8 cellular contexts compared by ENCODE assay signal in the genomic region with DNA sequence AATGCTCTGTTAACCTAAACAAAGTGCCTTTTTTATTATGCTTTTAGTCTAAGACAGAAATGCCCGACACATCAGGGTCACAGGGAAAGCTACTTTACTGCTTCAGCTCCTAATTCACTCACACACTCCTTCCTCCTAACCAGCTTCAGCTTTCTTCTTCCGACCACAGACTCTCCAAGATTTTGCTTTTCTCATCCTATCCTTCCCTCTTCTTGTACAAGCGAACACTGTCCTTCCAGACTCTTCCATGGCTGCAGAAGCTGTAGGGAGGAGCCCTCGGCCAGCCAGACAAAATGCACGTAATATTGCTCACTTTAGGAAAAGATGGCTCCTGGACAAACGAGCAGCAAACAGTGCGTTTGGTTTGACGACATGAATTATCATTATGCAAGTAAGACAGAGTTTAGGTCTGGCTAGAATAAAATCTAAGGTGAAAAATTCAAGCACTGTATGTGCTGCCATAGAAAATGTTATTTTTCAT. TPM values are rescaled to one million over a fixed set of nuclear protein-coding genes. Genes with fewer than 3 reads are reported as not detected.
A peak's percentile ranks its signal among the peaks of the same experiment; 100 is the strongest.
DNase-seq lines count a peak whose midpoint lies in the region; TF ChIP-seq lines count a peak whose summit lies in the region.

No MANE protein-coding gene starts in this region.

- no peaks in the 10 kb centered on the region for H3K27me3 ChIP-seq in H9 (ENCODE audit: insufficient read depth, low read length)

- no peak overlapping the region for H3K27ac ChIP-seq in H9 (ENCODE audit: insufficient read length, low read depth, low read length)

- H3K27ac Mint-ChIP-seq in H9 (no peak overlapping the region), mesothelial cell of epicardium (no peak overlapping the region)

- H3K9ac ChIP-seq in H9 (ENCODE audit: extremely low read depth, insufficient read length, low read length) = peak overlapping the region; percentile 20

- H3K14ac ChIP-seq in H9 (ENCODE audit: insufficient read depth, low read length) = no peak overlapping the region

- H2BK120ac ChIP-seq in H9 (ENCODE audit: low read depth, low read length, poor library complexity, severe bottlenecking) = no peak overlapping the region

- no peak overlapping the region; the same call in 1 of the 2 replicates for H3K4ac ChIP-seq in H9 (ENCODE audit: low read depth, low read length)

- no peak overlapping the region for H3K4me3 Mint-ChIP-seq in H9
- H3K4me3 Mint-ChIP-seq in mesothelial cell of epicardium = no peak overlapping the region

- H3T11ph ChIP-seq in H9 (ENCODE audit: low read length) = peak overlapping the region; percentile 83

- H3K9me3 ChIP-seq in H9 (ENCODE audit: control insufficient read depth, low read depth, low read length) = no peaks in the 10 kb centered on the region

- no peak overlapping the region for H4K91ac ChIP-seq in H9 (ENCODE audit: insufficient read length, low read depth, low read length)

- no peak overlapping the region for H2AK5ac ChIP-seq in H9 (ENCODE audit: insufficient read length, low read length)

- WGBS in H9 (ENCODE audit: extremely low coverage, insufficient read length, low lambda C conversion rate) = no CpG with 5 or more reads among the region's 8 CpGs

- H3K79me1 ChIP-seq in H9 (ENCODE audit: insufficient read depth, low read depth, low read length, poor library complexity, severe bottlenecking) = no peaks in the 10 kb centered on the region

- no peak overlapping the region for H2BK12ac ChIP-seq in H9 (ENCODE audit: insufficient read length, low read depth, low read length)

- H3K9me3 Mint-ChIP-seq in H9 = no peaks in the 10 kb centered on the region
- H3K9me3 Mint-ChIP-seq in mesothelial cell of epicardium = no peaks in the 10 kb centered on the region

- peaks cover 3% of the 10 kb centered on the region for H3K4me1 ChIP-seq in H9 (ENCODE audit: insufficient read depth, low read length)

- H3K36me3 Mint-ChIP-seq in H9 (ENCODE audit: insufficient read depth in 1 of 3, low read depth in 3 of 3) (no peaks in the 10 kb centered on the region), mesothelial cell of epicardium (no peaks in the 10 kb centered on the region)

- no peaks in the 10 kb centered on the region for H4K20me1 ChIP-seq in H9 (ENCODE audit: control insufficient read depth, insufficient read depth, insufficient read length)

- no peak overlapping the region for H2BK20ac ChIP-seq in H9 (ENCODE audit: low read depth, low read length, poor library complexity, severe bottlenecking)

- H3K79me2 ChIP-seq in H9 (ENCODE audit: insufficient read depth, low read length) = no peaks in the 10 kb centered on the region

- H4K5ac ChIP-seq in H9 (ENCODE audit: insufficient read length, low read depth, low read length) = peak overlapping the region; percentile 70

- peak overlapping the region; percentile 100 for H2AFZ ChIP-seq in H9 (ENCODE audit: low read length)

- no peak overlapping the region for H2BK15ac ChIP-seq in H9 (ENCODE audit: low read depth, low read length)

- TF ChIP-seq CTCF in H9 (conservative IDR thresholded peaks at IDR 0.05) = no peak
- TF ChIP-seq CTCF in mesothelial cell of epicardium (IDR thresholded peaks at IDR 0.05; ENCODE audit: unreplicated experiment) = no peak

- no peak overlapping the region for H3K4me2 ChIP-seq in H9 (ENCODE audit: insufficient read depth, insufficient read length, low read length)

- H3K4me1 Mint-ChIP-seq in H9 (peaks cover 25 to 31% of the 10 kb centered on the region in 2 experiments), mesothelial cell of epicardium (peaks cover 43% of the 10 kb centered on the region)

- H3K18ac ChIP-seq in H9 (ENCODE audit: insufficient read length, low read depth, low read length) = peak overlapping the region; percentile 33

- no peak overlapping the region for H3K23ac ChIP-seq in H9 (ENCODE audit: insufficient read length, low read depth, low read length)

- in situ Hi-C loops in ACHN (cut with HindIII; ENCODE audit: low pct_ligation_motif_present, low pct_unique_long_range_greater_than_20kb, low sequenced_read_pairs) = no loop called here

- peaks cover 3% of the 10 kb centered on the region for H3K23me2 ChIP-seq in H9 (ENCODE audit: insufficient read length, low read depth, low read length, poor library complexity, severe bottlenecking)

- no peak overlapping the region for H3K56ac ChIP-seq in H9 (ENCODE audit: insufficient read length, low read depth, low read length)

- H3K27me3 Mint-ChIP-seq in H9 (ENCODE audit: low read depth) (no peaks in the 10 kb centered on the region), mesothelial cell of epicardium (ENCODE audit: low read depth) (no peaks in the 10 kb centered on the region)

- H2BK5ac ChIP-seq in H9 (ENCODE audit: insufficient read length, low read length) = no peak overlapping the region

- no peak overlapping the region for H4K8ac ChIP-seq in H9 (replicated peaks; ENCODE audit: insufficient read length, low read depth, low read length)

- DNase-seq in ACHN = peak; percentile 70
- DNase-seq in H9 = no peak
- DNase-seq in RPMI7951 (ENCODE audit: low read depth) = peak; percentile 58
- DNase-seq in fibroblast of gingiva (ENCODE audit: low read depth) = peak; percentile 29
- peak; percentile 38 for DNase-seq in occipital lobe (lab: John Stamatoyannopoulos, UW)
- DNase-seq in ureter (ENCODE audit: low spot score) = no peak
- no peak for DNase-seq in mesothelial cell of epicardium (ENCODE audit: low spot score in 2 of 2, unreplicated experiment in 2 of 2)
- DNase-seq in activated CD8-positive, alpha-beta memory T cell treated with anti-CD3 and anti-CD28 coated beads, Interleukin-2, amount 50 U/mL, for 4 hours = no peak

RNA-seq across cellular contexts. Expression of gene HNRNPA3, which starts 47.5 kb away (rescaled TPM):
- total RNA-seq in H9 (2021) (405 and 419 TPM in 2 replicates), occipital lobe (81.6 TPM), ureter (251 TPM), mesothelial cell of epicardium (264 to 274 TPM (median 269 TPM) in 3 replicates)
- 47.2 and 54.2 TPM in 2 replicates for total RNA-seq in RPMI7951 (2014; rRNA removed; shearing (Covaris generic))

Comparison
In these comparisons a context has a peak if more than half of its experiments do, and no peak if none do; other contexts are left out.
1. DNase-seq: peak in ACHN (single experiment), RPMI7951 (single experiment), fibroblast of gingiva (single experiment) and occipital lobe (single experiment); none in H9 (single experiment), ureter (single experiment), mesothelial cell of epicardium (0 of 2) and activated CD8-positive, alpha-beta memory T cell treated with anti-CD3 and anti-CD28 coated beads, Interleukin-2, amount 50 U/mL, for 4 hours (single experiment).